ENCODE assay signal across 8 cellular contexts in the genomic region with DNA sequence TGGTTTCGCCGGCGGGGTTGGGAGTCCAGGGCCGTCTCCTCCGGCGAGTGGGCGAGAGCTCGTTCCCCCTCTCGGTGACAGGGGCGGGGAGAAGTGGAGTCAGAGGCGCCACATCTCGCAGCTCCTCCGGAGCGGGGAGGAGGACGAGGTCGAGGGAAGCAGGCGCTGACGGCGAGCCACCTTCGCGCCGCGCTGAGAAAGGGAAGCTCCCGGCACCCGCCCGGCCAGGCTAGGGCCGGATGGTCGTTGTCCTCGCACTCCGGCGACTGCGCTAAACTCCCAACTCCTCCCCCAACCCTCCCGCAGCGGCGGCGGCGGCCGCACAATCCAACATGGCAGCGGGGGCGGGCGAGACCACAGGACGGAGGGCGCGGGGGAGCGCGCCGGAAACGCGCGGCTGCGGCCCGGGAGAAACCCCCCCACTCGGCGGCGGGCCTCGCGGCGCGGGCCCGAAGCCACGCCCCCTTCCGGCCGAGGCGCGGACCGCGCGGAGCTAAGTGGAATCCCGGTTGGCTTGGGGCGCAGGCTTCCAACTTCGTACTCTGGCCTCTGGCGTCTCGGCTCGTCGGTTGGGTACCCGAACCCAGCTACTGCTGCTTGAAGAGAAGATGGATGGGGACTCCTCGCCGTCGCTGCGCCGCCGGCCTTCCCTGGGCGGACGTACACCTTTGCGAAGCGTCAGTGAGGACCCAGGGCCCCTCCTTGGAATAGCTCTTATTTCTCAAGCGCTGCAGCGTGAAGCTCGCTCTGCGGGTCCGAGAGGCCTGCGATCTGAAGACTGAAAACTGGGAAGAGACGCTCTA. TPM values are rescaled to one million over a fixed set of nuclear protein-coding genes. Genes with fewer than 3 reads are reported as not detected.
DNase-seq lines count a peak whose midpoint lies in the region; ATAC-seq and TF ChIP-seq lines count a peak whose summit lies in the region.

Gene WASL, minus strand, starts transcription at position 270 of the 803 bp plus-strand sequence. Its CDS starts 269 bp downstream, at position 1.

- H3K4me1 ChIP-seq in lung (ENCODE audit: control insufficient read depth in 2 of 2, insufficient read depth in 2 of 2, low read length in 2 of 2), result peaks cover 0 to 16% of the 10 kb centered on the region in 2 donors

- no peaks in the 10 kb centered on the region for H3K27me3 ChIP-seq in CD4-positive, alpha-beta T cell (ENCODE audit: control insufficient read depth, insufficient read depth, low read length)
- no peaks in the 10 kb centered on the region for H3K27me3 ChIP-seq in lung (ENCODE audit: control insufficient read depth, insufficient read depth)

- H3K27ac ChIP-seq in CD4-positive, alpha-beta T cell (ENCODE audit: low read depth, low read length), result peak within 1 kb of the TSS; percentile 83
- peak within 1 kb of the TSS; percentile 85 to 96 for H3K27ac ChIP-seq in lung (ENCODE audit: low read depth in 1 of 2, low read length in 1 of 2)

- intact Hi-C loops in CD4-positive, alpha-beta T cell (cut with DNase I, micrococcal nuclease), result loop anchor here (2.0 to 5.0 kb wide), 4 partner anchors 37 to 1183 kb away; partner anchors contain the start of gene NDUFA5 (in 1 of the 2)

- peak; percentile 74 to 89 (median 81) for DNase-seq in CD4-positive, alpha-beta T cell
- DNase-seq in NCI-H774 (lab: John Stamatoyannopoulos, UW) (peak; percentile 90), lung (ENCODE audit: low spot score) (peak; percentile 89)
- peak; percentile 56 to 82 for DNase-seq in activated CD8-positive, alpha-beta memory T cell treated with anti-CD3 and anti-CD28 coated beads for 1 hour (ENCODE audit: extremely low read depth in 1 of 2, low read depth in 1 of 2)
- DNase-seq in effector CD4-positive, alpha-beta T cell, result peak; percentile 78
- DNase-seq in stimulated activated CD4-positive, alpha-beta T cell treated with anti-CD3 and anti-CD28 coated beads, TNF-alpha, amount 100 ng/mL, for 24 hours (ENCODE audit: low read depth in 3 of 3), result peak; percentile 71 to 86 (median 83)

- CTCF ChIA-PET in CD4-positive, alpha-beta T cell (lab: Charles Lee), result interaction anchor here (0.8 to 2.0 kb wide), 5 partner anchors 9 to 192 kb away, joined by 3 to 6 read pairs (median 3); partner anchors contain the start of gene NDUFA5

- H3K4me1 Mint-ChIP-seq in CD4-positive, alpha-beta T cell (ENCODE audit: low read depth), result peaks cover 68% of the 10 kb centered on the region

- H3K27ac Mint-ChIP-seq in CD4-positive, alpha-beta T cell, result peak within 1 kb of the TSS; percentile 90

- H3K27me3 Mint-ChIP-seq in CD4-positive, alpha-beta T cell, result no peaks in the 10 kb centered on the region

- peak within 1 kb of the TSS; percentile 66 for H3K4me3 ChIP-seq in lung

- WGBS in lung, 2 donors, result 0% methylated on average over 89 to 93 of the region's 93 CpGs

- POLR2A ChIA-PET in CD4-positive, alpha-beta T cell (lab: Charles Lee), result interaction anchor here (0.6 to 2.4 kb wide), 16 partner anchors 9 to 1181 kb away, joined by 3 to 34 read pairs (median 5); partner anchors contain the start of genes IQUB, NDUFA5 and POT1

- no peaks in the 10 kb centered on the region for H3K36me3 ChIP-seq in lung (ENCODE audit: control insufficient read depth in 2 of 2, insufficient read depth in 2 of 2, low read length in 2 of 2)

- peak; percentile 11 for TF ChIP-seq CTCF in CD4-positive, alpha-beta T cell (IDR thresholded peaks at IDR 0.05)
- TF ChIP-seq CTCF in lung (IDR thresholded peaks at IDR 0.05; ENCODE audit: control extremely low read depth, extremely low read depth), result no peak

- peak; percentile 76 for ATAC-seq in CD4-positive, alpha-beta T cell (ENCODE audit: poor library complexity)
- ATAC-seq in GM19438 (IDR thresholded peaks at IDR 0.05; ENCODE audit: low read depth, unreplicated experiment) (peak; percentile 68), HG03571 (IDR thresholded peaks at IDR 0.05; ENCODE audit: unreplicated experiment) (peak; percentile 76), lung (ENCODE audit: insufficient read depth, low FRiP score) (peak; percentile 93)

- H3K9me3 ChIP-seq in CD4-positive, alpha-beta T cell (ENCODE audit: control insufficient read depth, low read length), result no peaks in the 10 kb centered on the region
- no peaks in the 10 kb centered on the region for H3K9me3 ChIP-seq in lung (ENCODE audit: control insufficient read depth in 2 of 2, insufficient read depth in 1 of 2, low read length in 1 of 2)

- H3K4me3 Mint-ChIP-seq in CD4-positive, alpha-beta T cell, result peak within 1 kb of the TSS; percentile 94

- peaks cover 17% of the 10 kb centered on the region for H3K36me3 Mint-ChIP-seq in CD4-positive, alpha-beta T cell (ENCODE audit: low read depth)

- H3K9me3 Mint-ChIP-seq in CD4-positive, alpha-beta T cell, result no peaks in the 10 kb centered on the region

RNA-seq across cellular contexts. Expression of gene WASL, which starts in this region (rescaled TPM):
- total RNA-seq in CD4-positive, alpha-beta T cell, result 1 to 10 TPM; 8.6 to 9.3 TPM
- 10 to 100 TPM; 28.3 to 52.7 TPM for total RNA-seq in lung
- polyA plus RNA-seq in lung, result 10 to 100 TPM; 11.8 to 16.0 TPM

Comparison
In these comparisons a context has a peak if more than half of its experiments do, and no peak if none do; other contexts are left out.
1. Peak in every context shown above with its lines: DNase-seq, ATAC-seq, H3K4me3 ChIP-seq and H3K27ac ChIP-seq.